ENCODE assay signal across 35 cellular contexts in genomic region chr22:39763276-39763675, GRCh38.
"Had no signal": no experiment of that assay in that cellular context is flagged by ENCODE, and none has a peak within 500 bp of the region (broad histone marks: within the 10 kb centered on the region; RNA-seq: fewer than 3 reads in every experiment).

No MANE protein-coding gene starts in this region.

- ATAC-seq: activated CD8-positive, alpha-beta T cell treated with anti-CD3 and anti-CD28 coated beads for 36 hours; activated naive CD4-positive, alpha-beta T cell treated with anti-CD3 and anti-CD28 coated beads, Interleukin-2, amount 50 U/mL, for 72 hours; activated T-cell treated with anti-CD3 and anti-CD28 coated beads, Interleukin-2, amount 50 U/mL, for 4 hours; activated T-cell treated with anti-CD3 and anti-CD28 coated beads, Interleukin-2, amount 50 U/mL, for 72 hours; activated T-helper 17 cell treated with anti-CD3 and anti-CD28 coated beads, Interleukin-2, amount 50 U/mL, for 72 hours; body of pancreas had no signal

- H3K27me3 ChIP-seq: adrenal gland, body of pancreas, breast epithelium had no signal

- H3K36me3 ChIP-seq: adrenal gland, brain microvascular endothelial cell, breast epithelium had no signal

- H3K27ac ChIP-seq: adrenal gland, body of pancreas, brain microvascular endothelial cell, breast epithelium, VCaP had no signal

- DNase-seq: activated B cell treated with CpG ODN at 0.5 μM for 24 hours; activated CD4-positive, alpha-beta memory T cell treated with anti-CD3 and anti-CD28 coated beads for 36 hours; activated CD4-positive, alpha-beta T cell treated with anti-CD3 and anti-CD28 coated beads for 4 hours; activated CD4-positive, alpha-beta T cell treated with anti-CD3 and anti-CD28 coated beads, Interleukin-2, amount 10 ng/mL, durations not matched to agents 24 days and 14 days; activated CD4-positive, alpha-beta T cell treated with anti-CD3 and anti-CD28 coated beads, Interleukin-2, amount 50 U/mL, for 1 hour; activated CD4-positive, alpha-beta T cell treated with anti-CD3 and anti-CD28 coated beads, Interleukin-2, amount 50 U/mL, for 4 hours; activated CD4-positive, CD25-positive, alpha-beta regulatory T cell treated with anti-CD3 and anti-CD28 coated beads, Interleukin-2, amount 50 U/mL, for 72 hours; activated CD8-positive, alpha-beta memory T cell treated with anti-CD3 and anti-CD28 coated beads, Interleukin-2, amount 50 U/mL, for 4 hours; activated CD8-positive, alpha-beta T cell treated with anti-CD3 and anti-CD28 coated beads for 36 hours; activated effector memory CD4-positive, alpha-beta T cell treated with anti-CD3 and anti-CD28 coated beads, Interleukin-2, amount 50 U/mL, for 16 hours; activated gamma-delta T cell treated with Interleukin-2 at 50 U/mL for 16 hours; activated naive CD4-positive, alpha-beta T cell; activated naive CD4-positive, alpha-beta T cell treated with anti-CD3 and anti-CD28 coated beads for 36 hours; activated naive CD4-positive, alpha-beta T cell treated with anti-CD3 and anti-CD28 coated beads, Interleukin-2, amount 50 U/mL, for 16 hours; activated naive CD8-positive, alpha-beta T cell treated with anti-CD3 and anti-CD28 coated beads for 36 hours; activated T-cell treated with anti-CD3 and anti-CD28 coated beads for 4 hours; activated T-cell treated with anti-CD3 and anti-CD28 coated beads, Interleukin-2, amount 50 U/mL, for 1 hour; activated T-cell treated with anti-CD3 and anti-CD28 coated beads, Interleukin-2, amount 50 U/mL, for 4 hours; activated T-cell treated with anti-CD3 and anti-CD28 coated beads, Interleukin-2, amount 50 U/mL, for 72 hours; adrenal gland; amniotic stem cell; aorta; body of pancreas; brain microvascular endothelial cell; central memory CD4-positive, alpha-beta T cell; T-helper 1 cell; T-helper 2 cell; T-helper 9 cell had no signal

- H3K4me3 ChIP-seq: adrenal gland, body of pancreas, breast epithelium had no signal

- H3K4me3 Mint-ChIP-seq: activated B cell treated with CpG ODN at 0.5 μM for 24 hours; activated CD4-positive, alpha-beta memory T cell treated with anti-CD3 and anti-CD28 coated beads for 36 hours; activated CD4-positive, alpha-beta T cell treated with anti-CD3 and anti-CD28 coated beads, Interleukin-2, amount 10 ng/mL, durations not matched to agents 24 days and 14 days; activated CD8-positive, alpha-beta T cell treated with anti-CD3 and anti-CD28 coated beads for 36 hours; activated naive CD4-positive, alpha-beta T cell treated with anti-CD3 and anti-CD28 coated beads for 36 hours; activated naive CD8-positive, alpha-beta T cell treated with anti-CD3 and anti-CD28 coated beads for 36 hours; activated T-cell treated with anti-CD3 and anti-CD28 coated beads, Interleukin-2, amount 50 U/mL, for 4 hours; activated T-cell treated with anti-CD3 and anti-CD28 coated beads, Interleukin-2, amount 50 U/mL, for 72 hours; activated T-helper 1 cell treated with anti-CD3 and anti-CD28 coated beads, Interleukin-12 subunit alpha, Interleukin-12 subunit beta, Interleukin-2, Interleukin-4 antibody, amounts not matched to agents 30 ng/mL and 10 ng/mL and 1 ng/mL, durations not matched to agents 14 hours and 24 hours and 36 hours; activated T-helper 17 cell treated with anti-CD3 and anti-CD28 coated beads, Interleukin-2, amount 50 U/mL, for 72 hours; T-helper 1 cell treated with Interleukin-12 subunit alpha and Interleukin-12 subunit beta and Interleukin-4 antibody, amounts not matched to agents 30 μg/mL and 1 μg/mL, for 36 hours; T-helper 2 cell treated with Interferon-gamma antibody and Interleukin-4, amounts not matched to agents 5 μg/mL and 100 μg/mL, for 36 hours had no signal

- H3K27ac Mint-ChIP-seq: activated B cell treated with CpG ODN at 0.5 μM for 24 hours; activated CD4-positive, alpha-beta memory T cell treated with anti-CD3 and anti-CD28 coated beads for 36 hours; activated CD4-positive, alpha-beta T cell treated with anti-CD3 and anti-CD28 coated beads, Interleukin-2, amount 10 ng/mL, durations not matched to agents 24 days and 14 days; activated CD8-positive, alpha-beta T cell treated with anti-CD3 and anti-CD28 coated beads for 36 hours; activated naive CD4-positive, alpha-beta T cell treated with anti-CD3 and anti-CD28 coated beads for 36 hours; activated naive CD4-positive, alpha-beta T cell treated with anti-CD3 and anti-CD28 coated beads, Interleukin-2, amount 50 U/mL, for 72 hours; activated naive CD8-positive, alpha-beta T cell treated with anti-CD3 and anti-CD28 coated beads for 36 hours; activated T-cell treated with anti-CD3 and anti-CD28 coated beads, Interleukin-2, amount 50 U/mL, for 72 hours; activated T-helper 1 cell treated with anti-CD3 and anti-CD28 coated beads, Interleukin-12 subunit alpha, Interleukin-12 subunit beta, Interleukin-2, Interleukin-4 antibody, amounts not matched to agents 30 ng/mL and 10 ng/mL and 1 ng/mL, durations not matched to agents 14 hours and 24 hours and 36 hours; activated T-helper 17 cell treated with anti-CD3 and anti-CD28 coated beads, Interleukin-2, amount 50 U/mL, for 72 hours; T-helper 1 cell treated with Interleukin-12 subunit alpha and Interleukin-12 subunit beta and Interleukin-4 antibody, amounts not matched to agents 30 μg/mL and 1 μg/mL, for 36 hours; T-helper 2 cell treated with Interferon-gamma antibody and Interleukin-4, amounts not matched to agents 5 μg/mL and 100 μg/mL, for 36 hours had no signal

- H3K36me3 Mint-ChIP-seq: activated CD4-positive, alpha-beta memory T cell treated with anti-CD3 and anti-CD28 coated beads for 36 hours; activated naive CD4-positive, alpha-beta T cell treated with anti-CD3 and anti-CD28 coated beads, Interleukin-2, amount 50 U/mL, for 72 hours; activated naive CD8-positive, alpha-beta T cell treated with anti-CD3 and anti-CD28 coated beads for 36 hours had no signal

- H3K4me1 ChIP-seq: adrenal gland, body of pancreas, breast epithelium had no signal

- H3K27me3 Mint-ChIP-seq: activated B cell treated with CpG ODN at 0.5 μM for 24 hours; activated CD4-positive, alpha-beta memory T cell treated with anti-CD3 and anti-CD28 coated beads for 36 hours; activated T-helper 17 cell treated with anti-CD3 and anti-CD28 coated beads, Interleukin-2, amount 50 U/mL, for 72 hours had no signal

- H3K4me1 Mint-ChIP-seq: activated T-helper 17 cell treated with anti-CD3 and anti-CD28 coated beads, Interleukin-2, amount 50 U/mL, for 72 hours had no signal

- H3K9me3 Mint-ChIP-seq: activated B cell treated with CpG ODN at 0.5 μM for 24 hours; activated CD4-positive, alpha-beta memory T cell treated with anti-CD3 and anti-CD28 coated beads for 36 hours; activated CD4-positive, alpha-beta T cell treated with anti-CD3 and anti-CD28 coated beads, Interleukin-2, amount 10 ng/mL, durations not matched to agents 24 days and 14 days; activated CD8-positive, alpha-beta T cell treated with anti-CD3 and anti-CD28 coated beads for 36 hours; activated naive CD4-positive, alpha-beta T cell treated with anti-CD3 and anti-CD28 coated beads for 36 hours; activated naive CD4-positive, alpha-beta T cell treated with anti-CD3 and anti-CD28 coated beads, Interleukin-2, amount 50 U/mL, for 72 hours; activated naive CD8-positive, alpha-beta T cell treated with anti-CD3 and anti-CD28 coated beads for 36 hours; activated T-cell treated with anti-CD3 and anti-CD28 coated beads, Interleukin-2, amount 50 U/mL, for 4 hours; activated T-cell treated with anti-CD3 and anti-CD28 coated beads, Interleukin-2, amount 50 U/mL, for 72 hours; activated T-helper 17 cell treated with anti-CD3 and anti-CD28 coated beads, Interleukin-2, amount 50 U/mL, for 72 hours; T-helper 1 cell treated with Interleukin-12 subunit alpha and Interleukin-12 subunit beta and Interleukin-4 antibody, amounts not matched to agents 30 μg/mL and 1 μg/mL, for 36 hours; T-helper 2 cell treated with Interferon-gamma antibody and Interleukin-4, amounts not matched to agents 5 μg/mL and 100 μg/mL, for 36 hours had no signal

- H3K9me3 ChIP-seq: adrenal gland, breast epithelium had no signal
